ENCODE assay signal across 20 cellular contexts in genomic region chr20:47499053-47499452, GRCh38.
"Had no signal": no experiment of that assay in that cellular context is flagged by ENCODE, and none has a peak within 500 bp of the region (broad histone marks: within the 10 kb centered on the region; RNA-seq: fewer than 3 reads in every experiment).

No MANE protein-coding gene starts in this region.

- H3K27ac Mint-ChIP-seq: endodermal cell had no signal

- H3K9me3 Mint-ChIP-seq: endodermal cell had no signal

- H3K36me3 ChIP-seq: brain microvascular endothelial cell, neutrophil, pancreas, sigmoid colon, thyroid gland had no signal

- H3K27me3 ChIP-seq: brain microvascular endothelial cell, neutrophil, pancreas, sigmoid colon, thyroid gland had no signal

- ATAC-seq: left cardiac atrium; mucosa of descending colon; pancreas; stimulated activated naive B cell treated with anti-CD40 and anti-IgM and Interleukin-4, amounts not matched to agents 10 μg/mL and 1 μg/mL and 100 μg/mL, for 72 hours; WTC11 had no signal

- H3K27ac ChIP-seq: brain microvascular endothelial cell, epithelial cell of prostate, neutrophil, pancreas, sigmoid colon, thyroid gland had no signal

- DNase-seq: activated CD4-positive, alpha-beta T cell treated with anti-CD3 and anti-CD28 coated beads for 4 hours; activated gamma-delta T cell treated with Interleukin-2 at 50 U/mL for 16 hours; brain microvascular endothelial cell; central memory CD4-positive, alpha-beta T cell; endodermal cell; foreskin fibroblast; glutamatergic neuron; hippocampal formation; left cardiac atrium; mesenchymal stem cell; mucosa of descending colon; naive B cell; pancreas; sigmoid colon; stimulated activated CD4-positive, alpha-beta T cell treated with anti-CD3 and anti-CD28 coated beads, Interleukin-4, amount 100 ng/mL, for 24 hours; stimulated activated naive B cell treated with anti-CD40 and anti-IgM and Interleukin-4, amounts not matched to agents 10 μg/mL and 1 μg/mL and 100 μg/mL, for 72 hours; thyroid gland had no signal

- H3K9me3 ChIP-seq: mucosa of descending colon, neutrophil, pancreas, sigmoid colon, thyroid gland had no signal

- H3K4me3 Mint-ChIP-seq: endodermal cell, WTC11 had no signal

- H3K4me3 ChIP-seq: mucosa of descending colon, pancreas, sigmoid colon, thyroid gland had no signal

- H3K27me3 Mint-ChIP-seq: naive B cell; stimulated activated naive B cell treated with anti-CD40 and anti-IgM and Interleukin-4, amounts not matched to agents 10 μg/mL and 1 μg/mL and 100 μg/mL, for 72 hours had no signal

- H3K36me3 Mint-ChIP-seq: WTC11 had no signal
